ENCODE assay signal across 1 cellular context in the genomic region with DNA sequence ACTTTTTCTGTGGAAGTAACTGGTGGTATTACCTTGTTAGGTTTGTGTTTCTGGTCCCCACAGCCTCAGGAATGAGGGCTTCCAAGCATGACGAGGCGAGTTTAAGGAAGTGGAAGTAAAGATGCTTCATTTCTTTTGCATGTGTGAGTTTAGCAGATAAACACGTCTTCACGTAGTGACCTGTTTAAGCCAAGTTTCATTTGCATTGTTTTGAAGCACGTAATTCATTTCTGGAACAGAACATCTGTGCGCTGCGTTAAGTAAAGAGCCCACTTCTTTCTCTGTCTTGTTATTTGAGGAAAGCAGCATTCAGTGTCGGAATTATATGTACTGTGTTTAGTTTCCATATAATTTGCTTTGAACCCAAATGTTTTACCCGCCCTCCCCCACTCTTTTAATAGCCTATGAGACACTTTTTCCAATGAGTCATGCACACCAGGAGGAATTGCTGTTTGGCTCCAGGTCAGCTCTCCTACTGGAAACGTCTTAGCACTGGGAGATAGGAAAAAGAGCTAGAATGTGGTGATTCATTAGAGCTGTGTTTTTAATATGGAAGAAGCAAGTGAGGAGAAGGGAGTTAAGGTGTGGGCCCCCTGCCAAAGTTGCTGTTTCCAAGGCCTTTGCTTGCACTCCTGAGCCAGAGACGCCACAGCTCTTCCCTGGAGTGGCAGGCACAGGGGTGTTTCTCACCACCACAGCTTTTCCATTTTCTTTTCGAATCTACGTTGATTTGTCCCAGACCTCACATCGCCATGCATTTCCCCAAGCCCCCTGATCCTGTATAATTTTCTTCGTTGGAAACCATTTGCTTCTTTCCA.
TF ChIP-seq lines count a peak whose summit lies in the region.

No MANE protein-coding gene starts in this region.

TF ChIP-seq in HepG2, 621 proteins besides CTCF, POLR2A, EP300 and RAD21:
- TF ChIP-seq AHDC1 (CRISPR knock-in tag; IDR thresholded peaks at IDR 0.05; ENCODE audit: borderline replicate concordance) (0 out of 2 replicates have a peak, but pooled peaks have one; percentile 24), FOSL2 (CRISPR knock-in tag; IDR thresholded peaks at IDR 0.05) (peak; percentile 61), WIZ (CRISPR knock-in tag; IDR thresholded peaks at IDR 0.05) (no peak), HMGA1 (CRISPR knock-in tag; conservative IDR thresholded peaks at IDR 0.05) (no peak), ADNP (CRISPR knock-in tag; IDR thresholded peaks at IDR 0.05) (no peak), PBX2 (CRISPR knock-in tag; IDR thresholded peaks at IDR 0.05) (no peak), ZNF720 (CRISPR knock-in tag; IDR thresholded peaks at IDR 0.05) (no peak), FOXC1 (CRISPR knock-in tag; IDR thresholded peaks at IDR 0.05; ENCODE audit: borderline replicate concordance) (0 out of 2 replicates have a peak, but pooled peaks have one; percentile 4), THAP11 (CRISPR knock-in tag; IDR thresholded peaks at IDR 0.05) (no peak), EEA1 (CRISPR knock-in tag; IDR thresholded peaks at IDR 0.05; ENCODE audit: borderline replicate concordance) (peak; percentile 38; the same call in 1 of the 2 replicates), FUBP1 (CRISPR knock-in tag; IDR thresholded peaks at IDR 0.05; ENCODE audit: borderline replicate concordance) (no peak), NCOR1 (IDR thresholded peaks at IDR 0.05; ENCODE audit: borderline replicate concordance, low read length) (no peak)
- TF ChIP-seq, protein P1, sequence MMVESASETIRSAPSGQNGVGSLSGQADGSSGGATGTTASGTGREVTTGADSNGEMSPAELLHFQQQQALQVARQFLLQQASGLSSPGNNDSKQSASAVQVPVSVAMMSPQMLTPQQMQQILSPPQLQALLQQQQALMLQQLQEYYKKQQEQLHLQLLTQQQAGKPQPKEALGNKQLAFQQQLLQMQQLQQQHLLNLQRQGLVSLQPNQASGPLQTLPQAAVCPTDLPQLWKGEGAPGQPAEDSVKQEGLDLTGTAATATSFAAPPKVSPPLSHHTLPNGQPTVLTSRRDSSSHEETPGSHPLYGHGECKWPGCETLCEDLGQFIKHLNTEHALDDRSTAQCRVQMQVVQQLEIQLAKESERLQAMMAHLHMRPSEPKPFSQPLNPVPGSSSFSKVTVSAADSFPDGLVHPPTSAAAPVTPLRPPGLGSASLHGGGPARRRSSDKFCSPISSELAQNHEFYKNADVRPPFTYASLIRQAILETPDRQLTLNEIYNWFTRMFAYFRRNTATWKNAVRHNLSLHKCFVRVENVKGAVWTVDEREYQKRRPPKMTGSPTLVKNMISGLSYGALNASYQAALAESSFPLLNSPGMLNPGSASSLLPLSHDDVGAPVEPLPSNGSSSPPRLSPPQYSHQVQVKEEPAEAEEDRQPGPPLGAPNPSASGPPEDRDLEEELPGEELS (CRISPR knock-in tag; IDR thresholded peaks at IDR 0.05), result no peak
TF ChIP-seq in HepG2: peak in this region for 4.
